In genomic region chr14:52852810-52853521, GRCh38 we compare ENCODE assay signal across 1 cellular context.
A peak's percentile ranks its signal among the peaks of the same experiment; 100 is the strongest.
TF ChIP-seq lines count a peak whose summit lies in the region.

No MANE protein-coding gene starts in this region.

TF ChIP-seq in K562, 482 proteins besides CTCF, POLR2A, EP300 and RAD21 (continued from another document and continues in another):
- TF ChIP-seq ZMIZ1 (IDR thresholded peaks at IDR 0.05; ENCODE audit: low read depth in 2 of 2, low read length in 2 of 2) (no peak), ZNF175 (CRISPR knock-in tag; IDR thresholded peaks at IDR 0.05; ENCODE audit: low read depth) (0 out of 2 replicates have a peak, but pooled peaks have one; percentile 14), NEUROD1 (IDR thresholded peaks at IDR 0.05; ENCODE audit: borderline replicate concordance, low read depth, low read length, partially characterized antibody) (no peak), CBFA2T3 (IDR thresholded peaks at IDR 0.05) (peak; percentile 66), JUNB (CRISPR knock-in tag; conservative IDR thresholded peaks at IDR 0.05) (no peak), TRIM25 (IDR thresholded peaks at IDR 0.05; ENCODE audit: borderline replicate concordance) (no peak), BRD9 (IDR thresholded peaks at IDR 0.05; ENCODE audit: low read depth, partially characterized antibody) (no peak), RBM14 (IDR thresholded peaks at IDR 0.05; ENCODE audit: borderline replicate concordance, insufficient read depth, low read depth, low read length) (no peak), BMI1 (IDR thresholded peaks at IDR 0.05; ENCODE audit: low read length) (no peak), TEAD1 (CRISPR knock-in tag; IDR thresholded peaks at IDR 0.05) (peak in 1 of 2 experiments; percentile 54; a peak in 1 of 4 replicates), ZBTB8A (IDR thresholded peaks at IDR 0.05; ENCODE audit: partially characterized antibody) (no peak), SMC3 (conservative IDR thresholded peaks at IDR 0.05; ENCODE audit: insufficient read depth, low read depth, low read length) (no peak), ETV1 (tag; conservative IDR thresholded peaks at IDR 0.05; ENCODE audit: low read depth) (peak; percentile 87), NCOR1 (IDR thresholded peaks at IDR 0.05) (no peak), RHOXF2B (CRISPR knock-in tag; conservative IDR thresholded peaks at IDR 0.05) (no peak), RBM22 (IDR thresholded peaks at IDR 0.05; ENCODE audit: low read depth, low read length, poor library complexity, severe bottlenecking) (no peak), TRIM24 (IDR thresholded peaks at IDR 0.05) (no peak), ZNF224 (CRISPR knock-in tag; IDR thresholded peaks at IDR 0.05) (no peak), XRCC5 (IDR thresholded peaks at IDR 0.05; ENCODE audit: low read depth, low read length) (no peak), TAL1 (IDR thresholded peaks at IDR 0.05) (peak; percentile 56), MTA1 (IDR thresholded peaks at IDR 0.05; ENCODE audit: borderline replicate concordance) (no peak), ZNF280B (CRISPR knock-in tag; IDR thresholded peaks at IDR 0.05) (no peak), TSC22D4 (tag; IDR thresholded peaks at IDR 0.05) (no peak), WHSC1 (IDR thresholded peaks at IDR 0.05; ENCODE audit: low read length) (no peak), ELF1 (tag; IDR thresholded peaks at IDR 0.05) (no peak), TAF9B (IDR thresholded peaks at IDR 0.05; ENCODE audit: partially characterized antibody) (no peak), ZNF77 (CRISPR knock-in tag; IDR thresholded peaks at IDR 0.05) (no peak), MAFG (tag; conservative IDR thresholded peaks at IDR 0.05) (no peak), ZNF609 (CRISPR knock-in tag; IDR thresholded peaks at IDR 0.05; ENCODE audit: borderline replicate concordance) (no peak), RBBP5 (IDR thresholded peaks at IDR 0.05; ENCODE audit: borderline replicate concordance, insufficient read depth, low read length, poor library complexity, severe bottlenecking) (no peak), POLR2AphosphoS5 (IDR thresholded peaks at IDR 0.05; ENCODE audit: control insufficient read depth, insufficient read depth, low read depth, low read length) (no peak), ZNF395 (CRISPR knock-in tag; IDR thresholded peaks at IDR 0.05) (no peak), ZNF12 (CRISPR knock-in tag; IDR thresholded peaks at IDR 0.05) (no peak), E2F1 (CRISPR knock-in tag; IDR thresholded peaks at IDR 0.05) (no peak), ZNF146 (CRISPR knock-in tag; IDR thresholded peaks at IDR 0.05; ENCODE audit: unreplicated experiment) (no peak), SNAPC5 (CRISPR knock-in tag; IDR thresholded peaks at IDR 0.05) (no peak), ZNF589 (CRISPR knock-in tag; IDR thresholded peaks at IDR 0.05; ENCODE audit: low read depth) (peak; percentile 66; the same call in 1 of the 2 replicates), ZNF23 (CRISPR knock-in tag; IDR thresholded peaks at IDR 0.05) (no peak), TFAP4 (CRISPR knock-in tag; IDR thresholded peaks at IDR 0.05; ENCODE audit: borderline replicate concordance) (no peak), KAT7 (CRISPR knock-in tag; IDR thresholded peaks at IDR 0.05; ENCODE audit: borderline replicate concordance) (no peak), RFX1 (IDR thresholded peaks at IDR 0.05) (no peak), TCF3 (CRISPR knock-in tag; IDR thresholded peaks at IDR 0.05) (no peak), TEAD2 (tag; IDR thresholded peaks at IDR 0.05) (no peak), RFX7 (CRISPR knock-in tag; IDR thresholded peaks at IDR 0.05) (no peak), SNIP1 (IDR thresholded peaks at IDR 0.05; ENCODE audit: low read depth) (no peak), ZNF740 (CRISPR knock-in tag; IDR thresholded peaks at IDR 0.05) (no peak), ZNF740 (tag; IDR thresholded peaks at IDR 0.05) (no peak), SOX6 (IDR thresholded peaks at IDR 0.05) (0 out of 2 replicates have a peak, but pooled peaks have one; percentile 16), CREBBP (IDR thresholded peaks at IDR 0.05; ENCODE audit: low read depth, low read length) (no peak), ZNF398 (CRISPR knock-in tag; IDR thresholded peaks at IDR 0.05) (no peak), HDAC2 (IDR thresholded peaks at IDR 0.05) (peak; percentile 65; the same call in 1 of the 2 replicates), LEF1 (IDR thresholded peaks at IDR 0.05) (peak; percentile 41; the same call in 1 of the 2 replicates), SREBF2 (CRISPR knock-in tag; IDR thresholded peaks at IDR 0.05) (no peak), GABPA (tag; conservative IDR thresholded peaks at IDR 0.05; ENCODE audit: low read depth) (peak; percentile 78)
